8 cellular contexts compared by ENCODE assay signal in genomic region chr6:158231551-158232444, GRCh38.
DNase-seq lines count a peak whose midpoint lies in the region; ATAC-seq and TF ChIP-seq lines count a peak whose summit lies in the region.

No MANE protein-coding gene starts in this region.

- peak overlapping the region; percentile 87 for H3K4me3 ChIP-seq in fibroblast of the aortic adventitia (ENCODE audit: low read depth, low read length)

- peaks cover 11% of the 10 kb centered on the region for H3K27me3 Mint-ChIP-seq in activated T-helper 2 cell treated with anti-CD3 and anti-CD28 coated beads, Interferon-gamma antibody, Interleukin-2, Interleukin-4, amounts not matched to agents 10 μg/mL and 5 μg/mL and 100 μg/mL, durations not matched to agents 14 hours and 24 hours and 36 hours (ENCODE audit: low read depth)
- no peaks in the 10 kb centered on the region for H3K27me3 Mint-ChIP-seq in nephron progenitor cell (ENCODE audit: low read depth, poor library complexity)

- H3K27ac Mint-ChIP-seq in activated T-helper 2 cell treated with anti-CD3 and anti-CD28 coated beads, Interferon-gamma antibody, Interleukin-2, Interleukin-4, amounts not matched to agents 10 μg/mL and 5 μg/mL and 100 μg/mL, durations not matched to agents 14 hours and 24 hours and 36 hours: peak overlapping the region; percentile 85
- peak overlapping the region; percentile 97 for H3K27ac Mint-ChIP-seq in nephron progenitor cell

- peak overlapping the region; percentile 89 for H3K4me3 Mint-ChIP-seq in activated T-helper 2 cell treated with anti-CD3 and anti-CD28 coated beads, Interferon-gamma antibody, Interleukin-2, Interleukin-4, amounts not matched to agents 10 μg/mL and 5 μg/mL and 100 μg/mL, durations not matched to agents 14 hours and 24 hours and 36 hours (ENCODE audit: low read depth)
- peak overlapping the region; percentile 87 for H3K4me3 Mint-ChIP-seq in nephron progenitor cell

- H3K36me3 Mint-ChIP-seq in activated T-helper 2 cell treated with anti-CD3 and anti-CD28 coated beads, Interferon-gamma antibody, Interleukin-2, Interleukin-4, amounts not matched to agents 10 μg/mL and 5 μg/mL and 100 μg/mL, durations not matched to agents 14 hours and 24 hours and 36 hours (ENCODE audit: low read depth): peaks cover 8% of the 10 kb centered on the region
- H3K36me3 Mint-ChIP-seq in nephron progenitor cell (ENCODE audit: low read depth): peaks cover 17% of the 10 kb centered on the region

- H3K27ac ChIP-seq in substantia nigra (ENCODE audit: low read depth, low read length, poor library complexity, severe bottlenecking): peak overlapping the region; percentile 89

- peak; percentile 78 for DNase-seq in COLO668 (lab: John Stamatoyannopoulos, UW; ENCODE audit: unreplicated experiment)
- peak; percentile 71 for DNase-seq in HPDE6-E6E7 (ENCODE audit: extremely low spot score)
- DNase-seq in RKO (ENCODE audit: low spot score): peak; percentile 82
- DNase-seq in activated T-helper 2 cell treated with anti-CD3 and anti-CD28 coated beads, Interferon-gamma antibody, Interleukin-2, Interleukin-4, amounts not matched to agents 10 μg/mL and 5 μg/mL and 100 μg/mL, durations not matched to agents 14 hours and 24 hours and 36 hours (ENCODE audit: low spot score): peak; percentile 68
- peak; percentile 48 for DNase-seq in fibroblast of the aortic adventitia (ENCODE audit: low read depth)
- peak; percentile 85 for DNase-seq in nephron progenitor cell
- peak in 46 of 49 donors; percentile 25 to 91 (median 70) for DNase-seq in substantia nigra (lab: John Stamatoyannopoulos, UW)

- H3K4me1 Mint-ChIP-seq in activated T-helper 2 cell treated with anti-CD3 and anti-CD28 coated beads, Interferon-gamma antibody, Interleukin-2, Interleukin-4, amounts not matched to agents 10 μg/mL and 5 μg/mL and 100 μg/mL, durations not matched to agents 14 hours and 24 hours and 36 hours (ENCODE audit: low read depth): peaks cover 20% of the 10 kb centered on the region
- H3K4me1 Mint-ChIP-seq in nephron progenitor cell: peaks cover 30% of the 10 kb centered on the region

- no peaks in the 10 kb centered on the region for H3K9me3 Mint-ChIP-seq in activated T-helper 2 cell treated with anti-CD3 and anti-CD28 coated beads, Interferon-gamma antibody, Interleukin-2, Interleukin-4, amounts not matched to agents 10 μg/mL and 5 μg/mL and 100 μg/mL, durations not matched to agents 14 hours and 24 hours and 36 hours
- peaks cover 5% of the 10 kb centered on the region for H3K9me3 Mint-ChIP-seq in nephron progenitor cell

- intact Hi-C loops in activated T-helper 2 cell treated with anti-CD3 and anti-CD28 coated beads, Interferon-gamma antibody, Interleukin-2, Interleukin-4, amounts not matched to agents 10 μg/mL and 5 μg/mL and 100 μg/mL, durations not matched to agents 14 hours and 24 hours and 36 hours (cut with micrococcal nuclease): loop anchor here (2.0 kb wide), 2 partner anchors 39 to 59 kb away; no protein-coding TSS in a partner anchor

- no peak for TF ChIP-seq CTCF in fibroblast of the aortic adventitia (IDR thresholded peaks at IDR 0.05; ENCODE audit: insufficient read depth, low read length)
- TF ChIP-seq CTCF in nephron progenitor cell (IDR thresholded peaks at IDR 0.05): no peak

- ATAC-seq in GM19463 (IDR thresholded peaks at IDR 0.05; ENCODE audit: unreplicated experiment): peak; percentile 85

Comparison
In these comparisons a context has a peak if more than half of its experiments do, and no peak if none do; other contexts are left out.
1. Peak in every context shown above with its lines: DNase-seq, ATAC-seq, H3K4me3 ChIP-seq and H3K27ac ChIP-seq.